In genomic region chr5:103021310-103021709, GRCh38 we compare ENCODE assay signal across 12 cellular contexts.
A peak's percentile ranks its signal among the peaks of the same experiment; 100 is the strongest.
DNase-seq lines count a peak whose midpoint lies in the region; ATAC-seq and TF ChIP-seq lines count a peak whose summit lies in the region.
"Had no signal": no experiment of that assay in that cellular context is flagged by ENCODE, and none has a peak within 500 bp of the region (broad histone marks: within the 10 kb centered on the region; RNA-seq: fewer than 3 reads in every experiment).

No MANE protein-coding gene starts in this region.

- no peak overlapping the region for H3K27ac Mint-ChIP-seq in progenitor cell of endocrine pancreas
- H3K27ac Mint-ChIP-seq: activated B cell treated with CpG ODN at 0.5 μM for 24 hours; activated naive CD8-positive, alpha-beta T cell treated with anti-CD3 and anti-CD28 coated beads, Interleukin-2, amount 10 ng/mL, durations not matched to agents 7 days and 5 days had no signal

- intact Hi-C loops in body of pancreas (cut with DNase I): no loop called here

- H3K36me3 ChIP-seq in body of pancreas (replicated peaks in 1 of 2; ENCODE audit: insufficient read depth in 1 of 2, low read depth in 2 of 2): no peaks in the 10 kb centered on the region

- peak; percentile 32 for DNase-seq in KBM-7
- DNase-seq in kidney tubule cell (ENCODE audit: low spot score): peak; percentile 88
- no peak for DNase-seq in progenitor cell of endocrine pancreas (ENCODE audit: low spot score, unreplicated experiment)
- DNase-seq in activated effector memory CD4-positive, alpha-beta T cell treated with Interleukin-2 at 50 U/mL for 16 hours: no peak
- no peak for DNase-seq in body of pancreas
- DNase-seq in effector CD4-positive, alpha-beta T cell: no peak
- DNase-seq: activated B cell treated with CpG ODN at 0.5 μM for 24 hours; activated naive CD8-positive, alpha-beta T cell treated with anti-CD3 and anti-CD28 coated beads, Interleukin-2, amount 10 ng/mL, durations not matched to agents 7 days and 5 days; GDM1; trophoblast cell had no signal

- no peaks in the 10 kb centered on the region for H3K36me3 Mint-ChIP-seq in progenitor cell of endocrine pancreas (ENCODE audit: insufficient read depth)

- no peaks in the 10 kb centered on the region for H3K4me1 Mint-ChIP-seq in progenitor cell of endocrine pancreas (ENCODE audit: low read depth)
- H3K4me1 Mint-ChIP-seq: activated B cell treated with CpG ODN at 0.5 μM for 24 hours had no signal

- ATAC-seq in GM19025 (IDR thresholded peaks at IDR 0.05; ENCODE audit: low read depth, unreplicated experiment): peak; percentile 88
- peak; percentile 84 for ATAC-seq in HG02678 (IDR thresholded peaks at IDR 0.05; ENCODE audit: unreplicated experiment)
- no peak for ATAC-seq in body of pancreas

- no peak overlapping the region for H3K27ac ChIP-seq in body of pancreas

- H3K27me3 Mint-ChIP-seq in progenitor cell of endocrine pancreas: no peaks in the 10 kb centered on the region
- H3K27me3 Mint-ChIP-seq: activated B cell treated with CpG ODN at 0.5 μM for 24 hours; activated naive CD8-positive, alpha-beta T cell treated with anti-CD3 and anti-CD28 coated beads, Interleukin-2, amount 10 ng/mL, durations not matched to agents 7 days and 5 days had no signal

- no peaks in the 10 kb centered on the region for H3K27me3 ChIP-seq in body of pancreas

- H3K4me1 ChIP-seq in body of pancreas: no peaks in the 10 kb centered on the region

- H3K9me3 ChIP-seq in body of pancreas: no peaks in the 10 kb centered on the region

- WGBS in body of pancreas, 2 donors: 76 to 85% methylated on average over 2 of the region's 2 CpGs

- no peak for TF ChIP-seq CTCF in progenitor cell of endocrine pancreas (IDR thresholded peaks at IDR 0.05; ENCODE audit: unreplicated experiment)
- TF ChIP-seq CTCF in body of pancreas (IDR thresholded peaks at IDR 0.05): no peak

- no peaks in the 10 kb centered on the region for H3K9me3 Mint-ChIP-seq in progenitor cell of endocrine pancreas (ENCODE audit: low read depth)
- H3K9me3 Mint-ChIP-seq: activated B cell treated with CpG ODN at 0.5 μM for 24 hours; activated naive CD8-positive, alpha-beta T cell treated with anti-CD3 and anti-CD28 coated beads, Interleukin-2, amount 10 ng/mL, durations not matched to agents 7 days and 5 days had no signal

- in situ Hi-C loops in KBM-7 (cut with MboI; ENCODE audit: low pct_unique_long_range_greater_than_20kb, low sequenced_read_pairs): no loop called here

- TF ChIP-seq POLR2A in body of pancreas (IDR thresholded peaks at IDR 0.05): no peak

- no peak overlapping the region for H3K4me3 Mint-ChIP-seq in progenitor cell of endocrine pancreas (ENCODE audit: low read depth)
- H3K4me3 Mint-ChIP-seq: activated B cell treated with CpG ODN at 0.5 μM for 24 hours; activated naive CD8-positive, alpha-beta T cell treated with anti-CD3 and anti-CD28 coated beads, Interleukin-2, amount 10 ng/mL, durations not matched to agents 7 days and 5 days had no signal

- H3K4me3 ChIP-seq in body of pancreas: no peak overlapping the region

Comparison
In these comparisons a context has a peak if more than half of its experiments do, and no peak if none do; other contexts are left out.
1. DNase-seq: peak in KBM-7 (single experiment) and kidney tubule cell (single experiment); none in progenitor cell of endocrine pancreas (single experiment), activated effector memory CD4-positive, alpha-beta T cell treated with Interleukin-2 at 50 U/mL for 16 hours (single experiment), body of pancreas (0 of 4) and effector CD4-positive, alpha-beta T cell (single experiment).